ENCODE assay signal across 8 cellular contexts in genomic region chrX:9342581-9343051, GRCh38.
DNase-seq lines count a peak whose midpoint lies in the region; ATAC-seq and TF ChIP-seq lines count a peak whose summit lies in the region.

No MANE protein-coding gene starts in this region.

- TF ChIP-seq CTCF in C4-2B (conservative IDR thresholded peaks at IDR 0.05) (no peak), Peyer's patch (IDR thresholded peaks at IDR 0.05) (no peak), foreskin fibroblast (IDR thresholded peaks at IDR 0.05; ENCODE audit: low read depth, low read length) (no peak), transverse colon (IDR thresholded peaks at IDR 0.05) (no peak)

- peak overlapping the region; percentile 79 for H3K4me3 Mint-ChIP-seq in natural killer cell treated with Interleukin-12 subunit alpha and Interleukin-12 subunit beta and Interleukin-15 and Interleukin-18, amount 100 ng/mL, for 72 hours

- no peaks in the 10 kb centered on the region for H3K36me3 ChIP-seq in Peyer's patch
- no peaks in the 10 kb centered on the region for H3K36me3 ChIP-seq in transverse colon

- H3K4me1 ChIP-seq in Peyer's patch (peaks cover 0 to 9% (median 0%) of the 10 kb centered on the region in 4 donors), transverse colon (peaks cover 5 to 22% (median 17%) of the 10 kb centered on the region in 4 donors)

- WGBS in transverse colon (ENCODE audit: low coverage in 1 of 2), 2 donors, result 3% methylated on average over 21 of the region's 25 CpGs; no CpG with 5 or more reads in 1 of the 2 donors

- no peak for TF ChIP-seq POLR2A in Peyer's patch (IDR thresholded peaks at IDR 0.05)
- no peak for TF ChIP-seq POLR2A in transverse colon (IDR thresholded peaks at IDR 0.05)

- H3K36me3 Mint-ChIP-seq in natural killer cell treated with Interleukin-12 subunit alpha and Interleukin-12 subunit beta and Interleukin-15 and Interleukin-18, amount 100 ng/mL, for 72 hours, result no peaks in the 10 kb centered on the region

- no peaks in the 10 kb centered on the region for H3K9me3 Mint-ChIP-seq in natural killer cell treated with Interleukin-12 subunit alpha and Interleukin-12 subunit beta and Interleukin-15 and Interleukin-18, amount 100 ng/mL, for 72 hours

- H3K27me3 ChIP-seq in Peyer's patch, result no peaks in the 10 kb centered on the region
- H3K27me3 ChIP-seq in transverse colon, result no peaks in the 10 kb centered on the region

- DNase-seq in HuH-7.5 (ENCODE audit: low spot score), result peak; percentile 62
- peak; percentile 55 to 82 (median 67) for DNase-seq in Peyer's patch
- peak; percentile 39 for DNase-seq in activated gamma-delta T cell treated with Interleukin-2 at 50 U/mL for 16 hours
- peak; percentile 78 to 86 for DNase-seq in foreskin fibroblast
- peak; percentile 80 for DNase-seq in natural killer cell treated with Interleukin-12 subunit alpha and Interleukin-12 subunit beta and Interleukin-15 and Interleukin-18, amount 100 ng/mL, for 72 hours (ENCODE audit: low spot score)
- DNase-seq in transverse colon, result peak; percentile 85

- H3K4me1 Mint-ChIP-seq in natural killer cell treated with Interleukin-12 subunit alpha and Interleukin-12 subunit beta and Interleukin-15 and Interleukin-18, amount 100 ng/mL, for 72 hours (ENCODE audit: low read depth in 2 of 2), result peaks cover 31 to 45% of the 10 kb centered on the region in 2 donors

- in situ Hi-C loops in transverse colon (cut with MboI; ENCODE audit: low pct_ligation_motif_present in 1 of 4, low pct_unique_long_range_greater_than_20kb in 1 of 4, low sequenced_read_pairs in 3 of 4), result loop anchor here (10.0 to 25.0 kb wide), 4 partner anchors 112 to 345 kb away; partner anchors contain the start of gene TBL1X (in 2 of the 4)

- no peak for TF ChIP-seq EP300 in transverse colon (IDR thresholded peaks at IDR 0.05; ENCODE audit: low read depth)

- no peaks in the 10 kb centered on the region for H3K9me3 ChIP-seq in Peyer's patch
- H3K9me3 ChIP-seq in transverse colon, result no peaks in the 10 kb centered on the region

- ATAC-seq in natural killer cell treated with Interleukin-12 subunit alpha and Interleukin-12 subunit beta and Interleukin-15 and Interleukin-18, amount 100 ng/mL, for 72 hours, result peak; percentile 70 to 77
- ATAC-seq in GM18498 (IDR thresholded peaks at IDR 0.05; ENCODE audit: unreplicated experiment), result no peak

- intact Hi-C loops in transverse colon (cut with DNase I; ENCODE audit: low total_unique reads), result loop anchor here (2.0 kb wide), 1 partner anchor 120 kb away; no protein-coding TSS in a partner anchor

- no peaks in the 10 kb centered on the region for H3K27me3 Mint-ChIP-seq in natural killer cell treated with Interleukin-12 subunit alpha and Interleukin-12 subunit beta and Interleukin-15 and Interleukin-18, amount 100 ng/mL, for 72 hours

- peak overlapping the region; percentile 85 for H3K27ac ChIP-seq in C4-2B
- H3K27ac ChIP-seq in Peyer's patch, result peak overlapping the region; percentile 27 to 88 (median 58)
- peak overlapping the region; percentile 46 to 86 (median 85) for H3K27ac ChIP-seq in transverse colon

- peak overlapping the region in 3 of 4 donors; percentile 19 to 34 (median 26) for H3K4me3 ChIP-seq in Peyer's patch
- no peak overlapping the region for H3K4me3 ChIP-seq in foreskin fibroblast (ENCODE audit: low read depth in 1 of 2, low read length in 2 of 2)
- peak overlapping the region in 1 of 4 donors; percentile 29 for H3K4me3 ChIP-seq in transverse colon

- peak overlapping the region; percentile 85 to 93 for H3K27ac Mint-ChIP-seq in natural killer cell treated with Interleukin-12 subunit alpha and Interleukin-12 subunit beta and Interleukin-15 and Interleukin-18, amount 100 ng/mL, for 72 hours

Comparison
In these comparisons a context has a peak if more than half of its experiments do, and no peak if none do; other contexts are left out.
1. H3K4me3 ChIP-seq: peak in Peyer's patch (3 of 4); none in foreskin fibroblast (0 of 2).
2. Peak in every context shown above with its lines, with median percentiles within 50 percentile points of each other: H3K27ac ChIP-seq and DNase-seq.